Comparison of ENCODE assay signal across 8 cellular contexts in genomic region chr10:120824864-120825263, GRCh38. TPM values are rescaled to one million over a fixed set of nuclear protein-coding genes. Genes with fewer than 3 reads are reported as not detected.
DNase-seq lines count a peak whose midpoint lies in the region; ATAC-seq and TF ChIP-seq lines count a peak whose summit lies in the region.

No MANE protein-coding gene starts in this region.

- TF ChIP-seq CTCF in GM12874 (IDR thresholded peaks at IDR 0.05; ENCODE audit: insufficient read depth, low read depth, low read length) (peak; percentile 62), endothelial cell (IDR thresholded peaks at IDR 0.05; ENCODE audit: unreplicated experiment) (peak; percentile 64)

- H3K4me3 Mint-ChIP-seq in endothelial cell (ENCODE audit: unreplicated experiment), result no peak overlapping the region
- H3K4me3 Mint-ChIP-seq in stimulated activated naive B cell treated with anti-CD40 and anti-IgM and Interleukin-4, amounts not matched to agents 10 μg/mL and 1 μg/mL and 100 μg/mL, for 72 hours, result no peak overlapping the region

- H3K27ac Mint-ChIP-seq in endothelial cell (ENCODE audit: unreplicated experiment), result no peak overlapping the region
- no peak overlapping the region for H3K27ac Mint-ChIP-seq in stimulated activated naive B cell treated with anti-CD40 and anti-IgM and Interleukin-4, amounts not matched to agents 10 μg/mL and 1 μg/mL and 100 μg/mL, for 72 hours

- H3K36me3 Mint-ChIP-seq in endothelial cell (ENCODE audit: low read depth, unreplicated experiment), result no peaks in the 10 kb centered on the region
- H3K36me3 Mint-ChIP-seq in stimulated activated naive B cell treated with anti-CD40 and anti-IgM and Interleukin-4, amounts not matched to agents 10 μg/mL and 1 μg/mL and 100 μg/mL, for 72 hours, result peaks cover 0 to 2% of the 10 kb centered on the region in 2 donors

- no peaks in the 10 kb centered on the region for H3K27me3 Mint-ChIP-seq in endothelial cell (ENCODE audit: unreplicated experiment)
- peaks cover 0 to 17% of the 10 kb centered on the region in 2 donors for H3K27me3 Mint-ChIP-seq in stimulated activated naive B cell treated with anti-CD40 and anti-IgM and Interleukin-4, amounts not matched to agents 10 μg/mL and 1 μg/mL and 100 μg/mL, for 72 hours

- no peaks in the 10 kb centered on the region for H3K4me1 Mint-ChIP-seq in endothelial cell (ENCODE audit: unreplicated experiment)
- H3K4me1 Mint-ChIP-seq in stimulated activated naive B cell treated with anti-CD40 and anti-IgM and Interleukin-4, amounts not matched to agents 10 μg/mL and 1 μg/mL and 100 μg/mL, for 72 hours, result peaks cover 14 to 24% of the 10 kb centered on the region in 2 donors

- no peak for ATAC-seq in stimulated activated naive B cell treated with anti-CD40 and anti-IgM and Interleukin-4, amounts not matched to agents 10 μg/mL and 1 μg/mL and 100 μg/mL, for 72 hours (replicated peaks)
- no peak for ATAC-seq in HG03439 (IDR thresholded peaks at IDR 0.05; ENCODE audit: unreplicated experiment)

- no peaks in the 10 kb centered on the region for H3K9me3 Mint-ChIP-seq in endothelial cell (ENCODE audit: unreplicated experiment)
- H3K9me3 Mint-ChIP-seq in stimulated activated naive B cell treated with anti-CD40 and anti-IgM and Interleukin-4, amounts not matched to agents 10 μg/mL and 1 μg/mL and 100 μg/mL, for 72 hours, result no peaks in the 10 kb centered on the region

- peak; percentile 8 for DNase-seq in 8988T
- peak; percentile 4 for DNase-seq in NOMO-1 treated with dmso at 0.1 percent for 144 hours (lab: John Stamatoyannopoulos, UW; ENCODE audit: unreplicated experiment)
- peak; percentile 50 for DNase-seq in endothelial cell (ENCODE audit: low spot score)
- DNase-seq in stimulated activated naive B cell treated with anti-CD40 and anti-IgM and Interleukin-4, amounts not matched to agents 10 μg/mL and 1 μg/mL and 100 μg/mL, for 72 hours, result peak; percentile 4
- DNase-seq in A172 (ENCODE audit: low spot score), result no peak
- no peak for DNase-seq in NCI-H1436 treated with DMSO at 0.1 percent for 48 hours (lab: John Stamatoyannopoulos, UW)

RNA-seq across cellular contexts. Expression of gene WDR11, which starts 26.3 kb away (rescaled TPM):
- 61.2 TPM for total RNA-seq in endothelial cell (ENCODE audit: unreplicated experiment)
- total RNA-seq in A172 (2014; rRNA removed; shearing (Covaris generic)), result 72.4 and 84.0 TPM in 2 replicates

Comparison
In these comparisons a context has a peak if more than half of its experiments do, and no peak if none do; other contexts are left out.
1. DNase-seq: peak in 8988T (single experiment), NOMO-1 treated with dmso at 0.1 percent for 144 hours (single experiment), endothelial cell (single experiment) and stimulated activated naive B cell treated with anti-CD40 and anti-IgM and Interleukin-4, amounts not matched to agents 10 μg/mL and 1 μg/mL and 100 μg/mL, for 72 hours (single experiment); none in A172 (single experiment) and NCI-H1436 treated with DMSO at 0.1 percent for 48 hours (single experiment).